Comparison of ENCODE assay signal across 9 cellular contexts in the genomic region with DNA sequence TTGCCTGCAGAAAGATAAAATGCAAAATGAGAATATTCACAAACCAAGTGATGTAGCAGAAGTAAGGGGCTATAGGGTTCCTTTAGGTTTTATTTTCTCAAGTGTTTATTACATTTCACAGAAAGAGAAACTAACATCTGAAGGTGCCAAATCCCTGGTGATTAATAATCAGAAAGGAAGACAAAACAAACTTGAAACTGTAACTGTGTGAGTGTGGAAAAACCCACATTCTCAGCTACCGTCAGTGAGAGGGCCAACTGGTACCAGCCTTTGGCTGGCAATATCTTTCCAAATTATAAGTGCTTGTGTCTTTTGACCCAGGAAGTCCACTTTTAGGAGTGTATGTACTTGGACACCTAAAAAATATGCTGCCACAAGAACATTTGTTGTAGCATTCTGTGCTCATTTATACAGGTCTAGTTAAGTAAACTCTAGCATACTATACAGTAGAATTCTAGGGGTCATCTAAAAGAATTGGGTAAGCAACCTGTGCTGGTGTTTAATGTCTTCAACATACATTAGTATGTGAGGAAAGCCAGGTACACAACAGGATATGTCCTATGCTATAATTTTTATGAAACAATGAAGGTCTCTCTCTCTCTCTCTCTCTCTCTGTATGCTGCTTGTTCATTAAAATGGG. TPM values are rescaled to one million over a fixed set of nuclear protein-coding genes. Genes with fewer than 3 reads are reported as not detected.
DNase-seq lines count a peak whose midpoint lies in the region; ATAC-seq and TF ChIP-seq lines count a peak whose summit lies in the region.
"Had no signal": no experiment of that assay in that cellular context is flagged by ENCODE, and none has a peak within 500 bp of the region (broad histone marks: within the 10 kb centered on the region; RNA-seq: fewer than 3 reads in every experiment).

No MANE protein-coding gene starts in this region.

- H3K9me3 ChIP-seq in upper lobe of left lung (no peaks in the 10 kb centered on the region), Caco-2 (no peaks in the 10 kb centered on the region)

- TF ChIP-seq CTCF in upper lobe of left lung (IDR thresholded peaks at IDR 0.05) (no peak), Caco-2 (IDR thresholded peaks at IDR 0.05; ENCODE audit: insufficient read depth in 1 of 2, low read depth in 1 of 2, low read length in 1 of 2, severe bottlenecking in 1 of 2, unreplicated experiment in 1 of 2) (no peak)

- H3K27ac Mint-ChIP-seq in activated naive CD8-positive, alpha-beta T cell treated with anti-CD3 and anti-CD28 coated beads for 36 hours, result peak overlapping the region; percentile 72
- no peak overlapping the region for H3K27ac Mint-ChIP-seq in Caco-2 (ENCODE audit: unreplicated experiment)
- H3K27ac Mint-ChIP-seq: nephron progenitor cell had no signal

- no peak overlapping the region for H3K27ac ChIP-seq in upper lobe of left lung

- DNase-seq in activated naive CD8-positive, alpha-beta T cell treated with anti-CD3 and anti-CD28 coated beads for 36 hours, result peak; percentile 44
- DNase-seq in upper lobe of left lung (no peak), cortex of kidney (lab: John Stamatoyannopoulos, UW) (no peak), Caco-2 (no peak)
- DNase-seq: nephron progenitor cell had no signal

- no TSS peak for BruUV-seq in Caco-2 (replicated peaks; lab: Mats Ljungman, UMichigan)

- H3K27me3 Mint-ChIP-seq in activated naive CD8-positive, alpha-beta T cell treated with anti-CD3 and anti-CD28 coated beads for 36 hours, result peaks cover 14% of the 10 kb centered on the region
- H3K27me3 Mint-ChIP-seq in Caco-2 (ENCODE audit: insufficient read depth, unreplicated experiment), result peaks cover 28% of the 10 kb centered on the region

- H3K9me3 Mint-ChIP-seq in activated naive CD8-positive, alpha-beta T cell treated with anti-CD3 and anti-CD28 coated beads for 36 hours, result no peaks in the 10 kb centered on the region
- no peaks in the 10 kb centered on the region for H3K9me3 Mint-ChIP-seq in Caco-2 (ENCODE audit: unreplicated experiment)
- H3K9me3 Mint-ChIP-seq: nephron progenitor cell had no signal

- intact Hi-C loops in Caco-2 (cut with micrococcal nuclease; ENCODE audit: unreplicated experiment), result no loop called here

- 17 to 30% methylated on average over 1 of the region's 1 CpG for WGBS in upper lobe of left lung, 2 donors

- peak; percentile 87 for ATAC-seq in GM18520 (IDR thresholded peaks at IDR 0.05; ENCODE audit: unreplicated experiment)
- peak; percentile 79 for ATAC-seq in GM21423 (IDR thresholded peaks at IDR 0.05; ENCODE audit: unreplicated experiment)
- ATAC-seq in HG03175 (IDR thresholded peaks at IDR 0.05; ENCODE audit: unreplicated experiment), result peak; percentile 88
- ATAC-seq in upper lobe of left lung (ENCODE audit: low FRiP score in 2 of 2), result no peak
- ATAC-seq in esophagus mucosa, result no peak

- H3K36me3 Mint-ChIP-seq in activated naive CD8-positive, alpha-beta T cell treated with anti-CD3 and anti-CD28 coated beads for 36 hours, result peaks cover 11% of the 10 kb centered on the region
- H3K36me3 Mint-ChIP-seq in Caco-2 (ENCODE audit: insufficient read depth, unreplicated experiment), result no peaks in the 10 kb centered on the region

- POLR2A ChIA-PET in Caco-2 (lab: Charles Lee), result no interaction called here

- H3K27me3 ChIP-seq in upper lobe of left lung, result no peaks in the 10 kb centered on the region
- H3K27me3 ChIP-seq in Caco-2 (replicated peaks; ENCODE audit: control insufficient read depth, insufficient read depth, low read length), result no peaks in the 10 kb centered on the region

- CTCF ChIA-PET in Caco-2 (lab: Charles Lee), result no interaction called here

- peak overlapping the region; percentile 45 for H3K4me3 Mint-ChIP-seq in activated naive CD8-positive, alpha-beta T cell treated with anti-CD3 and anti-CD28 coated beads for 36 hours
- H3K4me3 Mint-ChIP-seq in Caco-2 (ENCODE audit: unreplicated experiment), result no peak overlapping the region
- H3K4me3 Mint-ChIP-seq: nephron progenitor cell had no signal

- H3K4me1 Mint-ChIP-seq in activated naive CD8-positive, alpha-beta T cell treated with anti-CD3 and anti-CD28 coated beads for 36 hours, result peaks cover 59% of the 10 kb centered on the region
- no peaks in the 10 kb centered on the region for H3K4me1 Mint-ChIP-seq in Caco-2 (ENCODE audit: low read depth, unreplicated experiment)
- H3K4me1 Mint-ChIP-seq: nephron progenitor cell had no signal

- TF ChIP-seq EP300 in upper lobe of left lung (IDR thresholded peaks at IDR 0.05), result no peak

- H3K4me1 ChIP-seq in upper lobe of left lung (peaks cover 0 to 7% (median 4%) of the 10 kb centered on the region in 4 donors), Caco-2 (no peaks in the 10 kb centered on the region)

- TF ChIP-seq POLR2A in upper lobe of left lung (IDR thresholded peaks at IDR 0.05), result no peak

- H3K4me3 ChIP-seq in upper lobe of left lung, result no peak overlapping the region
- no peak overlapping the region for H3K4me3 ChIP-seq in Caco-2 (ENCODE audit: low read depth, low read length)

- H3K36me3 ChIP-seq in upper lobe of left lung, result no peaks in the 10 kb centered on the region
- no peaks in the 10 kb centered on the region for H3K36me3 ChIP-seq in Caco-2 (ENCODE audit: control insufficient read depth, insufficient read depth, low read length)

RNA-seq across cellular contexts. Expression of gene CD38, which starts 6.6 kb away (rescaled TPM):
- total RNA-seq in activated naive CD8-positive, alpha-beta T cell treated with anti-CD3 and anti-CD28 coated beads for 36 hours, result 10 to 100 TPM; 40.3 to 42.1 TPM
- total RNA-seq in upper lobe of left lung (10 to 100 TPM in 5 of 6 donors, 1 to 10 TPM in 1; 8.5 to 72.3 (median 28.3) TPM), esophagus mucosa (2.6 TPM), Caco-2 (2022) (not detected in 2 replicates)

Comparison
In these comparisons a context has a peak if more than half of its experiments do, and no peak if none do; other contexts are left out.
1. ATAC-seq: peak in GM18520 (single experiment), GM21423 (single experiment) and HG03175 (single experiment); none in upper lobe of left lung (0 of 2) and esophagus mucosa (single experiment).